ENCODE assay signal across 20 cellular contexts in genomic region chr1:10733474-10733873, GRCh38.
"Had no signal": no experiment of that assay in that cellular context is flagged by ENCODE, and none has a peak within 500 bp of the region (broad histone marks: within the 10 kb centered on the region; RNA-seq: fewer than 3 reads in every experiment).

No MANE protein-coding gene starts in this region.

- H3K27me3 ChIP-seq: adrenal gland, esophagus muscularis mucosa, heart left ventricle, testis, vagina had no signal

- H3K4me3 ChIP-seq: adrenal gland, coronary artery, esophagus muscularis mucosa, heart left ventricle, psoas muscle, testis, vagina had no signal

- H3K9me3 Mint-ChIP-seq: activated naive CD4-positive, alpha-beta T cell treated with anti-CD3 and anti-CD28 coated beads for 36 hours; activated naive CD8-positive, alpha-beta T cell treated with anti-CD3 and anti-CD28 coated beads for 36 hours; activated T-helper 1 cell treated with anti-CD3 and anti-CD28 coated beads, Interleukin-12 subunit alpha, Interleukin-12 subunit beta, Interleukin-2, Interleukin-4 antibody, amounts not matched to agents 30 ng/mL and 10 ng/mL and 1 ng/mL, durations not matched to agents 14 hours and 24 hours and 36 hours; nephron; T-helper 2 cell treated with Interferon-gamma antibody and Interleukin-4, amounts not matched to agents 5 μg/mL and 100 μg/mL, for 36 hours; type B pancreatic cell had no signal

- H3K36me3 ChIP-seq: adrenal gland, brain microvascular endothelial cell, esophagus muscularis mucosa, heart left ventricle, vagina had no signal

- H3K36me3 Mint-ChIP-seq: activated naive CD8-positive, alpha-beta T cell treated with anti-CD3 and anti-CD28 coated beads for 36 hours; type B pancreatic cell had no signal

- H3K4me1 ChIP-seq: foreskin keratinocyte, parathyroid adenoma, testis had no signal

- H3K9me3 ChIP-seq: adrenal gland, esophagus muscularis mucosa, heart left ventricle, psoas muscle, testis, vagina had no signal

- H3K4me3 Mint-ChIP-seq: activated naive CD4-positive, alpha-beta T cell treated with anti-CD3 and anti-CD28 coated beads for 36 hours; activated naive CD8-positive, alpha-beta T cell treated with anti-CD3 and anti-CD28 coated beads for 36 hours; activated T-helper 1 cell treated with anti-CD3 and anti-CD28 coated beads, Interleukin-12 subunit alpha, Interleukin-12 subunit beta, Interleukin-2, Interleukin-4 antibody, amounts not matched to agents 30 ng/mL and 10 ng/mL and 1 ng/mL, durations not matched to agents 14 hours and 24 hours and 36 hours; nephron; T-helper 2 cell treated with Interferon-gamma antibody and Interleukin-4, amounts not matched to agents 5 μg/mL and 100 μg/mL, for 36 hours; type B pancreatic cell had no signal

- H2AFZ ChIP-seq: parathyroid adenoma had no signal

- H3K79me2 ChIP-seq: parathyroid adenoma had no signal

- H3K27me3 Mint-ChIP-seq: activated naive CD8-positive, alpha-beta T cell treated with anti-CD3 and anti-CD28 coated beads for 36 hours had no signal

- H3K9ac ChIP-seq: parathyroid adenoma had no signal

- ATAC-seq: foreskin keratinocyte, left lobe of liver, psoas muscle had no signal

- H3K27ac ChIP-seq: brain microvascular endothelial cell, coronary artery, esophagus muscularis mucosa, foreskin keratinocyte, parathyroid adenoma, psoas muscle, testis, vagina had no signal

- H3K27ac Mint-ChIP-seq: activated naive CD4-positive, alpha-beta T cell treated with anti-CD3 and anti-CD28 coated beads for 36 hours; activated naive CD8-positive, alpha-beta T cell treated with anti-CD3 and anti-CD28 coated beads for 36 hours; activated T-helper 1 cell treated with anti-CD3 and anti-CD28 coated beads, Interleukin-12 subunit alpha, Interleukin-12 subunit beta, Interleukin-2, Interleukin-4 antibody, amounts not matched to agents 30 ng/mL and 10 ng/mL and 1 ng/mL, durations not matched to agents 14 hours and 24 hours and 36 hours; nephron; T-helper 2 cell treated with Interferon-gamma antibody and Interleukin-4, amounts not matched to agents 5 μg/mL and 100 μg/mL, for 36 hours; type B pancreatic cell had no signal

- DNase-seq: activated T-cell treated with anti-CD3 and anti-CD28 coated beads, Interleukin-2, amount 50 U/mL, for 1 hour; aorta; brain microvascular endothelial cell; foreskin keratinocyte; heart left ventricle; psoas muscle; T-helper 1 cell; testis had no signal
